Comparison of ENCODE assay signal across 8 cellular contexts in genomic region chr14:93112891-93113677, GRCh38. TPM values are rescaled to one million over a fixed set of nuclear protein-coding genes. Genes with fewer than 3 reads are reported as not detected.
DNase-seq lines count a peak whose midpoint lies in the region; ATAC-seq, FAIRE-seq and TF ChIP-seq lines count a peak whose summit lies in the region.

No MANE protein-coding gene starts in this region.

- peak overlapping the region; percentile 43 to 82 for H3K27ac ChIP-seq in kidney (ENCODE audit: low read depth in 2 of 2, low read length in 2 of 2)

- DNase-seq in AG08396 (ENCODE audit: low spot score) = peak; percentile 82
- peak; percentile 75 for DNase-seq in GM19240 (ENCODE audit: insufficient read length, low spot score)
- DNase-seq in NCI-H2171 (lab: John Stamatoyannopoulos, UW) = peak; percentile 56
- peak; percentile 50 for DNase-seq in activated B cell treated with CpG ODN at 0.5 μM for 24 hours
- peak; percentile 53 to 65 for DNase-seq in central memory CD8-positive, alpha-beta T cell (ENCODE audit: low spot score in 2 of 2)
- DNase-seq in kidney = no peak
- peak; percentile 87 for DNase-seq in stimulated activated CD4-positive, alpha-beta T cell treated with anti-CD3 and anti-CD28 coated beads, Interleukin-15, amount 100 ng/mL, for 24 hours

- H3K4me3 ChIP-seq in kidney (ENCODE audit: low read length in 2 of 2) = peak overlapping the region; percentile 68 to 84

- peaks cover 51% of the 10 kb centered on the region for H3K4me1 Mint-ChIP-seq in activated B cell treated with CpG ODN at 0.5 μM for 24 hours
- peaks cover 29% of the 10 kb centered on the region for H3K4me1 Mint-ChIP-seq in central memory CD8-positive, alpha-beta T cell

- no peaks in the 10 kb centered on the region for H3K9me3 Mint-ChIP-seq in activated B cell treated with CpG ODN at 0.5 μM for 24 hours
- no peaks in the 10 kb centered on the region for H3K9me3 Mint-ChIP-seq in central memory CD8-positive, alpha-beta T cell

- peaks cover 15 to 22% of the 10 kb centered on the region in 2 donors for H3K4me1 ChIP-seq in kidney (ENCODE audit: control insufficient read depth in 1 of 2, insufficient read depth in 1 of 2, low read depth in 1 of 2, low read length in 2 of 2)

- peaks cover 4% of the 10 kb centered on the region for H3K36me3 Mint-ChIP-seq in activated B cell treated with CpG ODN at 0.5 μM for 24 hours (ENCODE audit: low read depth)
- H3K36me3 Mint-ChIP-seq in central memory CD8-positive, alpha-beta T cell (ENCODE audit: insufficient read depth) = peaks cover 9% of the 10 kb centered on the region

- no peaks in the 10 kb centered on the region for H3K36me3 ChIP-seq in kidney (ENCODE audit: control insufficient read depth in 1 of 2, insufficient read depth in 2 of 2, low read length in 2 of 2)

- peak overlapping the region; percentile 91 for H3K4me3 Mint-ChIP-seq in activated B cell treated with CpG ODN at 0.5 μM for 24 hours
- peak overlapping the region; percentile 81 for H3K4me3 Mint-ChIP-seq in central memory CD8-positive, alpha-beta T cell

- CTCF ChIA-PET in activated B cell treated with CpG ODN at 0.5 μM for 24 hours (lab: Charles Lee) = interaction anchor here (0.7 to 3.9 kb wide), 37 partner anchors 9 to 506 kb away, joined by 3 to 37 read pairs (median 4); partner anchors contain the start of gene UBR7

- no peak for FAIRE-seq in kidney (lab: Jason Lieb, UNC)

- POLR2A ChIA-PET in activated B cell treated with CpG ODN at 0.5 μM for 24 hours (lab: Charles Lee) = interaction anchor here (0.6 to 3.1 kb wide), 6 partner anchors 9 to 1609 kb away, joined by 3 to 24 read pairs (median 4); partner anchors contain the start of genes GON7, LYSET, MOAP1 and UBR7

- TF ChIP-seq CTCF in activated B cell treated with CpG ODN at 0.5 μM for 24 hours (IDR thresholded peaks at IDR 0.05) (peak; percentile 20), kidney (IDR thresholded peaks at IDR 0.05; ENCODE audit: borderline replicate concordance, extremely low read depth, insufficient read depth) (peak; percentile 88)

- peak overlapping the region; percentile 75 for H3K27ac Mint-ChIP-seq in activated B cell treated with CpG ODN at 0.5 μM for 24 hours
- H3K27ac Mint-ChIP-seq in central memory CD8-positive, alpha-beta T cell (ENCODE audit: low read depth) = peak overlapping the region; percentile 83

- intact Hi-C loops in activated B cell treated with CpG ODN at 0.5 μM for 24 hours (cut with micrococcal nuclease) (loop anchor here (1.0 to 5.0 kb wide), 10 partner anchors 10 to 779 kb away; no protein-coding TSS in a partner anchor), kidney (cut with DNase I) (no loop called here)

- ATAC-seq in activated B cell treated with CpG ODN at 0.5 μM for 24 hours (ENCODE audit: low read depth) = no peak
- ATAC-seq in central memory CD8-positive, alpha-beta T cell (replicated peaks; ENCODE audit: extremely low read depth, poor library complexity, severe bottlenecking) = peak; percentile 22
- ATAC-seq in HG02610 (IDR thresholded peaks at IDR 0.05; ENCODE audit: unreplicated experiment) = no peak

- H3K27me3 Mint-ChIP-seq in activated B cell treated with CpG ODN at 0.5 μM for 24 hours = no peaks in the 10 kb centered on the region
- H3K27me3 Mint-ChIP-seq in central memory CD8-positive, alpha-beta T cell = no peaks in the 10 kb centered on the region

- peak overlapping the region; percentile 5 to 46 for H3K9ac ChIP-seq in kidney (ENCODE audit: low read length in 2 of 2)

- no peaks in the 10 kb centered on the region for H3K9me3 ChIP-seq in kidney (ENCODE audit: control insufficient read depth in 1 of 2, low read length in 2 of 2)

RNA-seq across cellular contexts. Expression of gene ITPK1, which starts 2.6 kb away (rescaled TPM):
- total RNA-seq in activated B cell treated with CpG ODN at 0.5 μM for 24 hours = 43.0 and 50.4 TPM in 2 replicates
- total RNA-seq in kidney = 92.0 TPM
- polyA plus RNA-seq in kidney (ENCODE audit: insufficient read depth, low read depth, low replicate concordance) = 43.6 TPM
